Comparison of ENCODE assay signal across 18 cellular contexts in genomic region chr7:144792050-144792449, GRCh38. TPM values are rescaled to one million over a fixed set of nuclear protein-coding genes. Genes with fewer than 3 reads are reported as not detected.
A peak's percentile ranks its signal among the peaks of the same experiment; 100 is the strongest.
DNase-seq lines count a peak whose midpoint lies in the region; ATAC-seq and TF ChIP-seq lines count a peak whose summit lies in the region.
"Had no signal": no experiment of that assay in that cellular context is flagged by ENCODE, and none has a peak within 500 bp of the region (broad histone marks: within the 10 kb centered on the region; RNA-seq: fewer than 3 reads in every experiment).

No MANE protein-coding gene starts in this region.

- no peak for TF ChIP-seq EP300 in gastroesophageal sphincter (IDR thresholded peaks at IDR 0.05)

- H3K9me2 ChIP-seq in PC-9 (ENCODE audit: insufficient read depth): no peaks in the 10 kb centered on the region

- H3K9me3 ChIP-seq in PC-9 (ENCODE audit: insufficient read depth, low read depth) (no peaks in the 10 kb centered on the region), gastroesophageal sphincter (no peaks in the 10 kb centered on the region)
- H3K9me3 ChIP-seq: A549, Caco-2 had no signal

- H3K4me3 ChIP-seq in PC-9 (no peak overlapping the region), gastroesophageal sphincter (no peak overlapping the region)
- H3K4me3 ChIP-seq: A549; BLaER1 treated with 17β-estradiol and CSF1 and Interleukin-3, amounts not matched to agents 10 nM and 100 nM had no signal

- no peak for TF ChIP-seq CTCF in PC-9 (conservative IDR thresholded peaks at IDR 0.05)
- TF ChIP-seq CTCF in gastroesophageal sphincter (IDR thresholded peaks at IDR 0.05): no peak

- no peak for TF ChIP-seq POLR2A in gastroesophageal sphincter (IDR thresholded peaks at IDR 0.05)

- DNase-seq in activated naive CD4-positive, alpha-beta T cell treated with anti-CD3 and anti-CD28 coated beads, Interleukin-2, amount 10 ng/mL, durations not matched to agents 7 days and 5 days: no peak
- DNase-seq in activated naive CD4-positive, alpha-beta T cell (lab: John Stamatoyannopoulos, UW): no peak
- DNase-seq in PC-9: peak in 1 of 2 experiments; percentile 17
- DNase-seq: AML-193; Caco-2; Calu3; CD4-positive, alpha-beta T cell; CD8-positive, alpha-beta T cell; DMS79 treated with DMSO at 0.1 percent for 48 hours; GF-D8 had no signal

- no peak overlapping the region for H3K4me3 Mint-ChIP-seq in activated naive CD4-positive, alpha-beta T cell treated with anti-CD3 and anti-CD28 coated beads, Interleukin-2, amount 10 ng/mL, durations not matched to agents 7 days and 5 days
- H3K4me3 Mint-ChIP-seq: B cell; CD4-positive, alpha-beta T cell; CD8-positive, alpha-beta T cell had no signal

- H2AFZ ChIP-seq in PC-9: 0 out of 2 replicates have a peak overlapping the region, but pooled peaks have one; percentile 21

- CTCF ChIA-PET in activated naive CD4-positive, alpha-beta T cell treated with anti-CD3 and anti-CD28 coated beads, Interleukin-2, amount 10 ng/mL, durations not matched to agents 7 days and 5 days (lab: Charles Lee): no interaction called here
- CTCF ChIA-PET in PC-9 (lab: Charles Lee): no interaction called here

- H4K20me1 ChIP-seq in PC-9 (ENCODE audit: insufficient read depth): no peaks in the 10 kb centered on the region
- H4K20me1 ChIP-seq: BLaER1 treated with 17β-estradiol and CSF1 and Interleukin-3, amounts not matched to agents 10 nM and 100 nM had no signal

- POLR2A ChIA-PET in PC-9 (lab: Charles Lee; ENCODE audit: unreplicated experiment): no interaction called here

- no TSS peak for BruUV-seq in PC-9 (replicated peaks; lab: Mats Ljungman, UMichigan)

- H3K27me3 ChIP-seq in PC-9 (ENCODE audit: insufficient read depth, low read depth) (no peaks in the 10 kb centered on the region), gastroesophageal sphincter (no peaks in the 10 kb centered on the region)
- H3K27me3 ChIP-seq: BLaER1 treated with 17β-estradiol and CSF1 and Interleukin-3, amounts not matched to agents 10 nM and 100 nM had no signal

- WGBS in gastroesophageal sphincter (ENCODE audit: low coverage in 1 of 2), 2 donors: 94% methylated on average over 3 of the region's 3 CpGs; no CpG with 5 or more reads in 1 of the 2 donors

- H3K79me2 ChIP-seq in PC-9 (ENCODE audit: low read depth): no peaks in the 10 kb centered on the region

- H3K9me3 Mint-ChIP-seq in activated naive CD4-positive, alpha-beta T cell treated with anti-CD3 and anti-CD28 coated beads, Interleukin-2, amount 10 ng/mL, durations not matched to agents 7 days and 5 days: no peaks in the 10 kb centered on the region
- H3K9me3 Mint-ChIP-seq: CD4-positive, alpha-beta T cell; CD8-positive, alpha-beta T cell had no signal

- H3F3A ChIP-seq in PC-9 (ENCODE audit: insufficient read depth, low read depth): no peaks in the 10 kb centered on the region

- no peaks in the 10 kb centered on the region for H3K27me3 Mint-ChIP-seq in activated naive CD4-positive, alpha-beta T cell treated with anti-CD3 and anti-CD28 coated beads, Interleukin-2, amount 10 ng/mL, durations not matched to agents 7 days and 5 days
- H3K27me3 Mint-ChIP-seq: B cell; CD4-positive, alpha-beta T cell had no signal

- H3K27ac Mint-ChIP-seq in activated naive CD4-positive, alpha-beta T cell treated with anti-CD3 and anti-CD28 coated beads, Interleukin-2, amount 10 ng/mL, durations not matched to agents 7 days and 5 days: peak overlapping the region; percentile 37
- H3K27ac Mint-ChIP-seq: B cell; CD4-positive, alpha-beta T cell; CD8-positive, alpha-beta T cell had no signal

- no peak overlapping the region for H3K4me2 ChIP-seq in PC-9
- H3K4me2 ChIP-seq: A549; BLaER1 treated with 17β-estradiol and CSF1 and Interleukin-3, amounts not matched to agents 10 nM and 100 nM had no signal

- no peaks in the 10 kb centered on the region for H3K4me1 ChIP-seq in PC-9 (replicated peaks; ENCODE audit: insufficient read depth)
- H3K4me1 ChIP-seq in gastroesophageal sphincter: no peaks in the 10 kb centered on the region
- H3K4me1 ChIP-seq: A549; BLaER1 treated with 17β-estradiol and CSF1 and Interleukin-3, amounts not matched to agents 10 nM and 100 nM had no signal

- H3K36me3 Mint-ChIP-seq in activated naive CD4-positive, alpha-beta T cell treated with anti-CD3 and anti-CD28 coated beads, Interleukin-2, amount 10 ng/mL, durations not matched to agents 7 days and 5 days: peaks cover 4% of the 10 kb centered on the region

- intact Hi-C loops in PC-9 (cut with micrococcal nuclease; ENCODE audit: unreplicated experiment): no loop called here

- H3K36me3 ChIP-seq in PC-9 (ENCODE audit: low read depth) (no peaks in the 10 kb centered on the region), gastroesophageal sphincter (peaks cover 0 to 8% of the 10 kb centered on the region in 2 donors)

- no peak overlapping the region for H3K27ac ChIP-seq in PC-9
- no peak overlapping the region for H3K27ac ChIP-seq in gastroesophageal sphincter
- H3K27ac ChIP-seq: 22Rv1; A549; BLaER1 treated with 17β-estradiol and CSF1 and Interleukin-3, amounts not matched to agents 10 nM and 100 nM; C4-2B had no signal

- ATAC-seq in GM18511 (IDR thresholded peaks at IDR 0.05; ENCODE audit: unreplicated experiment): peak; percentile 15
- ATAC-seq in GM21367 (IDR thresholded peaks at IDR 0.05; ENCODE audit: unreplicated experiment): no peak
- ATAC-seq in gastroesophageal sphincter: no peak
- ATAC-seq: A549; CD8-positive, alpha-beta T cell had no signal

- no peaks in the 10 kb centered on the region for H3K4me1 Mint-ChIP-seq in activated naive CD4-positive, alpha-beta T cell treated with anti-CD3 and anti-CD28 coated beads, Interleukin-2, amount 10 ng/mL, durations not matched to agents 7 days and 5 days

RNA-seq across cellular contexts. Expression of gene TPK1, which starts 43.8 kb away (rescaled TPM):
- total RNA-seq in PC-9 (2021) (0.65 and 0.90 TPM in 2 replicates), gastroesophageal sphincter (10 to 100 TPM in 1 of 4 donors, 1 to 10 TPM in 3; 6.8 to 11.9 (median 8.5) TPM)
